Comparison of ENCODE assay signal across 1 cellular context in genomic region chr3:52373676-52374075, GRCh38.
TF ChIP-seq lines count a peak whose summit lies in the region.

No MANE protein-coding gene starts in this region.

TF ChIP-seq in SK-N-SH treated with all-trans-retinoic acid at 6 μM for 48 hours, 23 proteins besides CTCF, POLR2A, EP300 and RAD21 (continued from another document):
- TF ChIP-seq, protein P1, sequence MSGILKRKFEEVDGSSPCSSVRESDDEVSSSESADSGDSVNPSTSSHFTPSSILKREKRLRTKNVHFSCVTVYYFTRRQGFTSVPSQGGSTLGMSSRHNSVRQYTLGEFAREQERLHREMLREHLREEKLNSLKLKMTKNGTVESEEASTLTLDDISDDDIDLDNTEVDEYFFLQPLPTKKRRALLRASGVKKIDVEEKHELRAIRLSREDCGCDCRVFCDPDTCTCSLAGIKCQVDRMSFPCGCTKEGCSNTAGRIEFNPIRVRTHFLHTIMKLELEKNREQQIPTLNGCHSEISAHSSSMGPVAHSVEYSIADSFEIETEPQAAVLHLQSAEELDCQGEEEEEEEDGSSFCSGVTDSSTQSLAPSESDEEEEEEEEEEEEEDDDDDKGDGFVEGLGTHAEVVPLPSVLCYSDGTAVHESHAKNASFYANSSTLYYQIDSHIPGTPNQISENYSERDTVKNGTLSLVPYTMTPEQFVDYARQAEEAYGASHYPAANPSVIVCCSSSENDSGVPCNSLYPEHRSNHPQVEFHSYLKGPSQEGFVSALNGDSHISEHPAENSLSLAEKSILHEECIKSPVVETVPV (CRISPR knock-in tag; IDR thresholded peaks at IDR 0.05) = no peak
- TF ChIP-seq ISL1 (CRISPR knock-in tag; IDR thresholded peaks at IDR 0.05) = no peak
- TF ChIP-seq ZFP3 (CRISPR knock-in tag; IDR thresholded peaks at IDR 0.05) = no peak
- TF ChIP-seq, protein P2, sequence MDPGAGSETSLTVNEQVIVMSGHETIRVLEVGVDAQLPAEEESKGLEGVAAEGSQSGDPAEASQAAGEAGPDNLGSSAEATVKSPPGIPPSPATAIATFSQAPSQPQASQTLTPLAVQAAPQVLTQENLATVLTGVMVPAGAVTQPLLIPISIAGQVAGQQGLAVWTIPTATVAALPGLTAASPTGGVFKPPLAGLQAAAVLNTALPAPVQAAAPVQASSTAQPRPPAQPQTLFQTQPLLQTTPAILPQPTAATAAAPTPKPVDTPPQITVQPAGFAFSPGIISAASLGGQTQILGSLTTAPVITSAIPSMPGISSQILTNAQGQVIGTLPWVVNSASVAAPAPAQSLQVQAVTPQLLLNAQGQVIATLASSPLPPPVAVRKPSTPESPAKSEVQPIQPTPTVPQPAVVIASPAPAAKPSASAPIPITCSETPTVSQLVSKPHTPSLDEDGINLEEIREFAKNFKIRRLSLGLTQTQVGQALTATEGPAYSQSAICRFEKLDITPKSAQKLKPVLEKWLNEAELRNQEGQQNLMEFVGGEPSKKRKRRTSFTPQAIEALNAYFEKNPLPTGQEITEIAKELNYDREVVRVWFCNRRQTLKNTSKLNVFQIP (CRISPR knock-in tag; IDR thresholded peaks at IDR 0.05; ENCODE audit: borderline replicate concordance, low read depth) = no peak
- no peak for TF ChIP-seq GLIS3 (CRISPR knock-in tag; IDR thresholded peaks at IDR 0.05)
- TF ChIP-seq ESRRG (CRISPR knock-in tag; IDR thresholded peaks at IDR 0.05) = no peak
- TF ChIP-seq ZC3H10 (CRISPR knock-in tag; IDR thresholded peaks at IDR 0.05) = no peak
